Comparison of ENCODE assay signal across 28 cellular contexts in genomic region chr13:72112216-72112615, GRCh38.
"Had no signal": no experiment of that assay in that cellular context is flagged by ENCODE, and none has a peak within 500 bp of the region (broad histone marks: within the 10 kb centered on the region; RNA-seq: fewer than 3 reads in every experiment).

No MANE protein-coding gene starts in this region.

- H3K79me2 ChIP-seq: parathyroid adenoma had no signal

- H3K27me3 ChIP-seq: neural progenitor cell, ovary, right lobe of liver, sigmoid colon, stomach, thyroid gland, tibial nerve, upper lobe of left lung, vagina had no signal

- H3K9me3 ChIP-seq: ovary, right lobe of liver, thoracic aorta, thyroid gland, tibial nerve, vagina had no signal

- H3K27ac Mint-ChIP-seq: natural killer cell; nephron; neural progenitor cell; progenitor cell of endocrine pancreas; stimulated activated effector memory CD8-positive, alpha-beta T cell treated with anti-CD3 and anti-CD28 coated beads, Interleukin-12 subunit alpha, Interleukin-12 subunit beta, amount 100 ng/mL, for 72 hours; stimulated activated naive B cell treated with anti-CD40 and anti-IgM and Interleukin-4, amounts not matched to agents 10 μg/mL and 1 μg/mL and 100 μg/mL, for 72 hours; stimulated activated naive CD8-positive, alpha-beta T cell treated with anti-CD3 and anti-CD28 coated beads, Interleukin-15, Interleukin-2, amounts not matched to agents 100 ng/mL and 50 ng/mL, for 24 hours had no signal

- ATAC-seq: natural killer cell; psoas muscle; right cardiac atrium; right lobe of liver; stimulated activated effector memory CD8-positive, alpha-beta T cell treated with anti-CD3 and anti-CD28 coated beads, Interleukin-12 subunit alpha, Interleukin-12 subunit beta, amount 100 ng/mL, for 72 hours; stimulated activated naive B cell treated with anti-CD40 and anti-IgM and Interleukin-4, amounts not matched to agents 10 μg/mL and 1 μg/mL and 100 μg/mL, for 72 hours had no signal

- H3K4me3 Mint-ChIP-seq: natural killer cell; nephron; neural progenitor cell; stimulated activated effector memory CD8-positive, alpha-beta T cell treated with anti-CD3 and anti-CD28 coated beads, Interleukin-12 subunit alpha, Interleukin-12 subunit beta, amount 100 ng/mL, for 72 hours; stimulated activated naive B cell treated with anti-CD40 and anti-IgM and Interleukin-4, amounts not matched to agents 10 μg/mL and 1 μg/mL and 100 μg/mL, for 72 hours; stimulated activated naive CD8-positive, alpha-beta T cell treated with anti-CD3 and anti-CD28 coated beads, Interleukin-15, Interleukin-2, amounts not matched to agents 100 ng/mL and 50 ng/mL, for 24 hours had no signal

- H3K4me3 ChIP-seq: neural progenitor cell, ovary, psoas muscle, right lobe of liver, sigmoid colon, stomach, thoracic aorta, thyroid gland, tibial nerve, upper lobe of left lung, vagina had no signal

- DNase-seq: natural killer cell; occipital lobe; ovary; posterior cingulate gyrus; psoas muscle; right cardiac atrium; right lobe of liver; sigmoid colon; small intestine; stimulated activated CD4-positive, alpha-beta T cell treated with anti-CD3 and anti-CD28 coated beads, Interleukin-15, amount 100 ng/mL, for 24 hours; stimulated activated CD4-positive, alpha-beta T cell treated with anti-CD3 and anti-CD28 coated beads, Interleukin-2, amount 100 ng/mL, for 24 hours; stimulated activated CD4-positive, alpha-beta T cell treated with anti-CD3 and anti-CD28 coated beads, Interleukin-2, amount 100 ng/mL, for 48 hours; stimulated activated CD4-positive, alpha-beta T cell treated with anti-CD3 and anti-CD28 coated beads, Interleukin-4, amount 100 ng/mL, for 24 hours; stimulated activated naive B cell treated with anti-CD40 and anti-IgM and Interleukin-4, amounts not matched to agents 10 μg/mL and 1 μg/mL and 100 μg/mL, for 72 hours; stimulated activated naive CD4-positive, alpha-beta T cell treated with Interleukin-2 at 50 U/mL for 16 hours; stomach; thyroid gland; trophoblast cell; upper lobe of left lung had no signal

- H2AFZ ChIP-seq: neural progenitor cell, parathyroid adenoma had no signal

- H3K27ac ChIP-seq: neural progenitor cell, ovary, parathyroid adenoma, psoas muscle, right lobe of liver, sigmoid colon, stomach, thoracic aorta, thyroid gland, tibial nerve, upper lobe of left lung, vagina had no signal

- H3K4me1 Mint-ChIP-seq: natural killer cell; nephron; neural progenitor cell; stimulated activated effector memory CD8-positive, alpha-beta T cell treated with anti-CD3 and anti-CD28 coated beads, Interleukin-12 subunit alpha, Interleukin-12 subunit beta, amount 100 ng/mL, for 72 hours; stimulated activated naive B cell treated with anti-CD40 and anti-IgM and Interleukin-4, amounts not matched to agents 10 μg/mL and 1 μg/mL and 100 μg/mL, for 72 hours had no signal

- H3K9ac ChIP-seq: neural progenitor cell, parathyroid adenoma had no signal

- H3K4me1 ChIP-seq: neural progenitor cell, psoas muscle, right lobe of liver, sigmoid colon, stomach, thyroid gland, tibial nerve, upper lobe of left lung, vagina had no signal

- H3K27me3 Mint-ChIP-seq: progenitor cell of endocrine pancreas; stimulated activated naive B cell treated with anti-CD40 and anti-IgM and Interleukin-4, amounts not matched to agents 10 μg/mL and 1 μg/mL and 100 μg/mL, for 72 hours; stimulated activated naive CD8-positive, alpha-beta T cell treated with anti-CD3 and anti-CD28 coated beads, Interleukin-15, Interleukin-2, amounts not matched to agents 100 ng/mL and 50 ng/mL, for 24 hours had no signal

- H3K36me3 Mint-ChIP-seq: natural killer cell; neural progenitor cell; stimulated activated effector memory CD8-positive, alpha-beta T cell treated with anti-CD3 and anti-CD28 coated beads, Interleukin-12 subunit alpha, Interleukin-12 subunit beta, amount 100 ng/mL, for 72 hours; stimulated activated naive B cell treated with anti-CD40 and anti-IgM and Interleukin-4, amounts not matched to agents 10 μg/mL and 1 μg/mL and 100 μg/mL, for 72 hours had no signal

- H3K4me2 ChIP-seq: neural progenitor cell had no signal

- H3K36me3 ChIP-seq: neural progenitor cell, ovary, right lobe of liver, sigmoid colon, stomach, thoracic aorta, thyroid gland, tibial nerve, upper lobe of left lung, vagina had no signal
